Comparison of ENCODE assay signal across 16 cellular contexts in the genomic region with DNA sequence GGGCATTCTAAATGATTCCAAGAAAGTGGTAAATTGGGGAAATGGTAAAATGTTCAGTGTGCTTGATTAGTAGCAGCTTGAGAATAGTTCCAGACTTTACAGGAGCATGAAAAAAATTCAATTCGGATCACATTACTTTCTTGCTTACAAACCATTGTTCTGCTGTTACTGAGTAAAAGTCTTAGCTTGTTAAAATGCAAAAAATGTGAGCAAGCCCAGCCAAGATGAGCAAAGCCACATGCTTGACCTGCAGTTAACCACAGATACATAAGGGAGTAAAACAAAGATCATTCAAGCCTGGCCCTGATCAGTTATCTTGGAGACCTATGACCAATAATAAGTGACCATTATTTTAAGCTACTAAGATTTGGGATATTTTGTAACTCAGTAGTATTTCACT.
DNase-seq lines count a peak whose midpoint lies in the region; ATAC-seq, FAIRE-seq and TF ChIP-seq lines count a peak whose summit lies in the region.
"Had no signal": no experiment of that assay in that cellular context is flagged by ENCODE, and none has a peak within 500 bp of the region (broad histone marks: within the 10 kb centered on the region; RNA-seq: fewer than 3 reads in every experiment).

No MANE protein-coding gene starts in this region.

- no peaks in the 10 kb centered on the region for H3K27me3 Mint-ChIP-seq in effector memory CD8-positive, alpha-beta T cell
- H3K27me3 Mint-ChIP-seq: B cell had no signal

- H3K9ac ChIP-seq in keratinocyte (ENCODE audit: control insufficient read depth, extremely low read depth, insufficient read depth, low read length), result no peak overlapping the region

- no peaks in the 10 kb centered on the region for H3K9me3 Mint-ChIP-seq in effector memory CD8-positive, alpha-beta T cell

- no peaks in the 10 kb centered on the region for H3K4me1 Mint-ChIP-seq in effector memory CD8-positive, alpha-beta T cell (ENCODE audit: low read depth in 2 of 2)
- H3K4me1 Mint-ChIP-seq: B cell had no signal

- H3K4me3 Mint-ChIP-seq in effector memory CD8-positive, alpha-beta T cell, result no peak overlapping the region
- H3K4me3 Mint-ChIP-seq: B cell; T-helper 1 cell treated with Interleukin-12 subunit alpha and Interleukin-12 subunit beta and Interleukin-4 antibody, amounts not matched to agents 30 μg/mL and 1 μg/mL, for 36 hours had no signal

- no peaks in the 10 kb centered on the region for H3K79me2 ChIP-seq in keratinocyte (ENCODE audit: control insufficient read depth, insufficient read depth, low read length)

- H3K27me3 ChIP-seq in keratinocyte (ENCODE audit: control insufficient read depth, extremely low read depth, insufficient read depth, low read length), result no peaks in the 10 kb centered on the region
- H3K27me3 ChIP-seq: colonic mucosa had no signal

- H2AFZ ChIP-seq in keratinocyte (ENCODE audit: control insufficient read depth, low read length), result peak overlapping the region; percentile 79

- no peaks in the 10 kb centered on the region for H3K9me1 ChIP-seq in keratinocyte (ENCODE audit: control insufficient read depth, extremely low read depth, insufficient read depth, low read length)

- H3K9me3 ChIP-seq in keratinocyte (ENCODE audit: control insufficient read depth, low read depth, low read length), result no peaks in the 10 kb centered on the region
- H3K9me3 ChIP-seq: colonic mucosa, thoracic aorta had no signal

- ATAC-seq in effector memory CD8-positive, alpha-beta T cell (replicated peaks), result no peak
- ATAC-seq: Panc1 had no signal

- peak overlapping the region; percentile 65 for H3K4me2 ChIP-seq in keratinocyte (ENCODE audit: control insufficient read depth, extremely low read depth, insufficient read depth, low read depth, low read length)

- H4K20me1 ChIP-seq in keratinocyte (ENCODE audit: control insufficient read depth, extremely low read depth, insufficient read depth, low read length), result no peaks in the 10 kb centered on the region

- dilution Hi-C loops in keratinocyte (cut with MboI; ENCODE audit: extremely low pct_ligation_motif_present, low sequenced_read_pairs), result no loop called here

- no peaks in the 10 kb centered on the region for H3K36me3 Mint-ChIP-seq in effector memory CD8-positive, alpha-beta T cell (ENCODE audit: insufficient read depth)

- FAIRE-seq in keratinocyte (lab: Jason Lieb, UNC) (peak; percentile 26), frontal cortex (lab: Jason Lieb, UNC) (no peak)

- no peak overlapping the region for H3K27ac ChIP-seq in keratinocyte (ENCODE audit: control insufficient read depth, insufficient read depth, low read length)
- no peak overlapping the region for H3K27ac ChIP-seq in coronary artery
- H3K27ac ChIP-seq: colonic mucosa, thoracic aorta had no signal

- H3K36me3 ChIP-seq in keratinocyte (ENCODE audit: control insufficient read depth in 2 of 2, extremely low read depth in 1 of 2, insufficient read depth in 2 of 2, low read length in 2 of 2), result no peaks in the 10 kb centered on the region
- H3K36me3 ChIP-seq: colonic mucosa, thoracic aorta had no signal

- no peak overlapping the region for H3K27ac Mint-ChIP-seq in effector memory CD8-positive, alpha-beta T cell
- H3K27ac Mint-ChIP-seq: B cell; T-helper 1 cell treated with Interleukin-12 subunit alpha and Interleukin-12 subunit beta and Interleukin-4 antibody, amounts not matched to agents 30 μg/mL and 1 μg/mL, for 36 hours had no signal

- peaks cover 12% of the 10 kb centered on the region for H3K4me1 ChIP-seq in keratinocyte (ENCODE audit: control insufficient read depth, extremely low read depth, insufficient read depth, low read length)
- H3K4me1 ChIP-seq: colonic mucosa had no signal

- H3K4me3 ChIP-seq in keratinocyte (ENCODE audit: control insufficient read depth in 2 of 3, extremely low read depth in 1 of 3, insufficient read depth in 2 of 3, low read depth in 1 of 3, low read length in 3 of 3) (no peak overlapping the region), coronary artery (no peak overlapping the region)
- H3K4me3 ChIP-seq: colonic mucosa, thoracic aorta had no signal

- TF ChIP-seq CTCF in keratinocyte (optimal IDR thresholded peaks at IDR 0.05 in 1 of 3, IDR thresholded peaks at IDR 0.05 in 1 of 3, conservative IDR thresholded peaks at IDR 0.05 in 1 of 3; ENCODE audit: extremely low read depth in 1 of 3, insufficient read depth in 2 of 3, low read length in 3 of 3) (no peak), coronary artery (IDR thresholded peaks at IDR 0.05) (no peak)

- DNase-seq in AG08396 (ENCODE audit: low spot score) (peak; percentile 37), HS-27A (ENCODE audit: low read depth) (peak; percentile 30), astrocyte of the hippocampus (ENCODE audit: low read depth, low spot score) (peak; percentile 51), keratinocyte (ENCODE audit: low read depth, low spot score) (no peak), coronary artery (ENCODE audit: low spot score) (no peak), frontal cortex (ENCODE audit: low spot score in 2 of 2) (no peak), epidermal melanocyte (ENCODE audit: insufficient read length, low spot score) (no peak)
- no peak for DNase-seq in effector memory CD8-positive, alpha-beta T cell
- DNase-seq: colonic mucosa, foreskin melanocyte, KG1, NCI-H146 had no signal

Comparison
In these comparisons a context has a peak if more than half of its experiments do, and no peak if none do; other contexts are left out.
1. DNase-seq: peak in AG08396 (single experiment), HS-27A (single experiment) and astrocyte of the hippocampus (single experiment); none in keratinocyte (single experiment), coronary artery (single experiment), frontal cortex (0 of 2), effector memory CD8-positive, alpha-beta T cell (0 of 3) and epidermal melanocyte (single experiment).